27 cellular contexts compared by ENCODE assay signal in the genomic region with DNA sequence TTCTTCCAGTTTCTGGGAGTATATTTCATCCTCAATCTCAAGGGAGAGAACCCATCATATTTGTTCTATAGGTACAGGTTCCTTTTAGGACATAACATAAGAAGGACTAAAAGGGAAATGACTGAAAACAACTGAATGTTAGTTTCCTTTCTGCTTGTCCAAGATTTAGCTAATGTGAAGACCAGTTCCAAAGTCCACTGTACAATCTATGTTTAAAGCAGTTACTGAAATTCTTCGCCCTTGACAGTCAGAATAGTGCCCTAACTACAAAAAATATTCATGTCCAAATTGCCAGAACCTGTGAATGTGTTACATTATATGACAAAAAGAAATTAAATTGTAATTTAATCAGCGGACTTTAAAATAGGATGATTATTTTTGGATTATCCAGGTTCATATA.
DNase-seq lines count a peak whose midpoint lies in the region; ATAC-seq, FAIRE-seq and TF ChIP-seq lines count a peak whose summit lies in the region.
"Had no signal": no experiment of that assay in that cellular context is flagged by ENCODE, and none has a peak within 500 bp of the region (broad histone marks: within the 10 kb centered on the region; RNA-seq: fewer than 3 reads in every experiment).

No MANE protein-coding gene starts in this region.

- peak; percentile 36 for FAIRE-seq in islet of Langerhans (lab: Jason Lieb, UNC)
- FAIRE-seq in pancreas (lab: Jason Lieb, UNC), result no peak
- FAIRE-seq: A204.1, GM12878, GM12892, GM18507 had no signal

- no peaks in the 10 kb centered on the region for H3K36me3 Mint-ChIP-seq in stimulated activated naive B cell treated with anti-CD40 and anti-IgM and Interleukin-4, amounts not matched to agents 10 μg/mL and 1 μg/mL and 100 μg/mL, for 72 hours
- H3K36me3 Mint-ChIP-seq: CD14-positive monocyte; CD4-positive, alpha-beta memory T cell; CD4-positive, CD25-positive, alpha-beta regulatory T cell; CD8-positive, alpha-beta memory T cell had no signal

- H3K9me3 ChIP-seq in pancreas, result no peaks in the 10 kb centered on the region
- H3K9me3 ChIP-seq: BE2C, BLaER1 had no signal

- H3K36me3 ChIP-seq in pancreas, result no peaks in the 10 kb centered on the region
- H3K36me3 ChIP-seq: BE2C, BLaER1 had no signal

- DNase-seq in LNCaP clone FGC (ENCODE audit: low read depth) (peak; percentile 19), pancreas (no peak), middle frontal gyrus (ENCODE audit: extremely low spot score, low spot score) (no peak), NCI-H2196 (lab: John Stamatoyannopoulos, UW; ENCODE audit: unreplicated experiment) (no peak)
- no peak for DNase-seq in stimulated activated naive B cell treated with anti-CD40 and anti-IgM and Interleukin-4, amounts not matched to agents 10 μg/mL and 1 μg/mL and 100 μg/mL, for 72 hours
- DNase-seq: 8988T; ACHN; BE2C; C1 segment of cervical spinal cord; CD4-positive, alpha-beta memory T cell; CD4-positive, CD25-positive, alpha-beta regulatory T cell; CD8-positive, alpha-beta memory T cell; COR-L47; DMS153; DMS53; DMS79; DND-41; EL; GDM1 had no signal

- no peak overlapping the region for H3K27ac Mint-ChIP-seq in stimulated activated naive B cell treated with anti-CD40 and anti-IgM and Interleukin-4, amounts not matched to agents 10 μg/mL and 1 μg/mL and 100 μg/mL, for 72 hours
- H3K27ac Mint-ChIP-seq: CD14-positive monocyte; CD4-positive, alpha-beta memory T cell; CD4-positive, CD25-positive, alpha-beta regulatory T cell; CD8-positive, alpha-beta memory T cell had no signal

- intact Hi-C loops in pancreas (cut with DNase I), result no loop called here

- H3K4me3 ChIP-seq in LNCaP clone FGC (ENCODE audit: low read depth, low read length), result no peak overlapping the region
- no peak overlapping the region for H3K4me3 ChIP-seq in pancreas
- H3K4me3 ChIP-seq: BLaER1, GM12878 had no signal

- H3K4me1 ChIP-seq in pancreas, result peaks cover 9 to 14% (median 10%) of the 10 kb centered on the region in 3 donors
- H3K4me1 ChIP-seq: BE2C, BLaER1 had no signal

- H3K27me3 Mint-ChIP-seq in stimulated activated naive B cell treated with anti-CD40 and anti-IgM and Interleukin-4, amounts not matched to agents 10 μg/mL and 1 μg/mL and 100 μg/mL, for 72 hours, result peaks cover 0 to under 1% of the 10 kb centered on the region in 2 donors
- H3K27me3 Mint-ChIP-seq: CD4-positive, alpha-beta memory T cell; CD4-positive, CD25-positive, alpha-beta regulatory T cell; CD8-positive, alpha-beta memory T cell had no signal

- no peak overlapping the region for H3K27ac ChIP-seq in pancreas
- H3K27ac ChIP-seq: BLaER1 had no signal

- 26 to 32% methylated on average over 2 of the region's 2 CpGs for WGBS in pancreas, 2 donors

- H3K27me3 ChIP-seq in pancreas, result no peaks in the 10 kb centered on the region
- H3K27me3 ChIP-seq: BE2C, BLaER1 had no signal

- H3K9me3 Mint-ChIP-seq in stimulated activated naive B cell treated with anti-CD40 and anti-IgM and Interleukin-4, amounts not matched to agents 10 μg/mL and 1 μg/mL and 100 μg/mL, for 72 hours, result no peaks in the 10 kb centered on the region

- no peaks in the 10 kb centered on the region for H3K4me1 Mint-ChIP-seq in stimulated activated naive B cell treated with anti-CD40 and anti-IgM and Interleukin-4, amounts not matched to agents 10 μg/mL and 1 μg/mL and 100 μg/mL, for 72 hours
- H3K4me1 Mint-ChIP-seq: CD14-positive monocyte; CD4-positive, alpha-beta memory T cell; CD4-positive, CD25-positive, alpha-beta regulatory T cell; CD8-positive, alpha-beta memory T cell had no signal

- no peak for TF ChIP-seq CTCF in LNCaP clone FGC (IDR thresholded peaks at IDR 0.05; ENCODE audit: control insufficient read depth, extremely low read depth, insufficient read depth)
- no peak for TF ChIP-seq CTCF in pancreas (IDR thresholded peaks at IDR 0.05)

- H3K4me3 Mint-ChIP-seq in stimulated activated naive B cell treated with anti-CD40 and anti-IgM and Interleukin-4, amounts not matched to agents 10 μg/mL and 1 μg/mL and 100 μg/mL, for 72 hours, result no peak overlapping the region
- H3K4me3 Mint-ChIP-seq: CD14-positive monocyte; CD4-positive, alpha-beta memory T cell; CD4-positive, CD25-positive, alpha-beta regulatory T cell; CD8-positive, alpha-beta memory T cell had no signal

- ATAC-seq in pancreas (peak in 3 of 4 donors; percentile 63 to 82 (median 68)), HG02763 (IDR thresholded peaks at IDR 0.05; ENCODE audit: unreplicated experiment) (no peak)
- no peak for ATAC-seq in stimulated activated naive B cell treated with anti-CD40 and anti-IgM and Interleukin-4, amounts not matched to agents 10 μg/mL and 1 μg/mL and 100 μg/mL, for 72 hours (replicated peaks)
- ATAC-seq: GM12878 had no signal

Comparison
In these comparisons a context has a peak if more than half of its experiments do, and no peak if none do; other contexts are left out.
1. ATAC-seq: peak in pancreas (3 of 4); none in stimulated activated naive B cell treated with anti-CD40 and anti-IgM and Interleukin-4, amounts not matched to agents 10 μg/mL and 1 μg/mL and 100 μg/mL, for 72 hours (0 of 2) and HG02763 (single experiment).